ENCODE assay signal across 8 cellular contexts in genomic region chr17:4956493-4957061, GRCh38. TPM values are rescaled to one million over a fixed set of nuclear protein-coding genes. Genes with fewer than 3 reads are reported as not detected.
A peak's percentile ranks its signal among the peaks of the same experiment; 100 is the strongest.
DNase-seq lines count a peak whose midpoint lies in the region; ATAC-seq and TF ChIP-seq lines count a peak whose summit lies in the region.

No MANE protein-coding gene starts in this region.

- no peaks in the 10 kb centered on the region for H3K9me3 ChIP-seq in gastrocnemius medialis

- TF ChIP-seq CTCF in GM12872 (IDR thresholded peaks at IDR 0.05; ENCODE audit: insufficient read depth, low read depth, low read length) (peak; percentile 37; the same call in 2 of the 3 replicates), brain microvascular endothelial cell (IDR thresholded peaks at IDR 0.05; ENCODE audit: low read depth, low read length, missing control alignments) (peak; percentile 39), gastrocnemius medialis (IDR thresholded peaks at IDR 0.05 in 4 of 5, conservative IDR thresholded peaks at IDR 0.05 in 1 of 5) (peak in 2 of 5 experiments; percentile 16 to 37)

- TF ChIP-seq POLR2A in gastrocnemius medialis (IDR thresholded peaks at IDR 0.05) = no peak

- peaks cover 14% of the 10 kb centered on the region for H3K36me3 ChIP-seq in brain microvascular endothelial cell (replicated peaks)
- peaks cover 0 to 29% of the 10 kb centered on the region in 2 donors for H3K36me3 ChIP-seq in gastrocnemius medialis

- H3K4me1 ChIP-seq in gastrocnemius medialis = peaks cover 34 to 53% of the 10 kb centered on the region in 2 donors

- ATAC-seq in gastrocnemius medialis (no peak), HG03280 (IDR thresholded peaks at IDR 0.05; ENCODE audit: unreplicated experiment) (no peak)

- H3K27me3 ChIP-seq in brain microvascular endothelial cell (replicated peaks) (no peaks in the 10 kb centered on the region), gastrocnemius medialis (no peaks in the 10 kb centered on the region)

- no peak overlapping the region for H3K27ac ChIP-seq in brain microvascular endothelial cell
- peak overlapping the region; percentile 96 to 100 (median 98) for H3K27ac ChIP-seq in gastrocnemius medialis

- DNase-seq in SK-MEL-5 (ENCODE audit: low read depth, low spot score) (peak; percentile 67), brain microvascular endothelial cell (no peak), gastrocnemius medialis (no peak), ureter (ENCODE audit: low spot score) (no peak), NCI-H187 (lab: John Stamatoyannopoulos, UW) (no peak), GM03348 (ENCODE audit: low spot score) (no peak)

- H3K4me3 ChIP-seq in brain microvascular endothelial cell (ENCODE audit: low read depth, low read length) (no peak overlapping the region), gastrocnemius medialis (no peak overlapping the region)

- intact Hi-C loops in gastrocnemius medialis (cut with DNase I; ENCODE audit: low total_unique reads) = no loop called here

- in situ Hi-C loops in SK-MEL-5 (cut with HindIII; ENCODE audit: low pct_unique_long_range_greater_than_20kb, low sequenced_read_pairs) = no loop called here
- in situ Hi-C loops in brain microvascular endothelial cell (cut with HindIII; ENCODE audit: low pct_ligation_motif_present, low sequenced_read_pairs) = no loop called here
- in situ Hi-C loops in gastrocnemius medialis (cut with MboI; ENCODE audit: low sequenced_read_pairs in 4 of 4) = no loop called here

RNA-seq across cellular contexts. Expression of gene ENO3, which starts 5.7 kb away (rescaled TPM):
- 3.6 and 4.3 TPM in 2 replicates for total RNA-seq in SK-MEL-5 (2014; rRNA removed; shearing (Covaris generic))
- 4.0 and 6.6 TPM in 2 replicates for polyA plus RNA-seq in SK-MEL-5 (2015; cell fraction: cytosol; rRNA removed)
- polyA plus RNA-seq in SK-MEL-5 (2015; cell fraction: nucleus; rRNA removed) = 99.7 and 106 TPM in 2 replicates
- total RNA-seq in gastrocnemius medialis = 1,000 to 10,000 TPM; 1,434 to 5,473 (median 3,204) TPM
- 6.2 TPM for total RNA-seq in ureter

RNA-seq across cellular contexts. Expression of gene PFN1, which starts 8.2 kb away (rescaled TPM):
- 714 and 787 TPM in 2 replicates for total RNA-seq in SK-MEL-5 (2014; rRNA removed; shearing (Covaris generic))
- 1,452 and 1,839 TPM in 2 replicates for polyA plus RNA-seq in SK-MEL-5 (2015; cell fraction: cytosol; rRNA removed)
- 277 and 295 TPM in 2 replicates for polyA plus RNA-seq in SK-MEL-5 (2015; cell fraction: nucleus; rRNA removed)
- 100 to 1,000 TPM; 304 to 750 (median 599) TPM for total RNA-seq in gastrocnemius medialis
- 598 TPM for total RNA-seq in ureter

RNA-seq across cellular contexts. Expression of gene SPAG7, which starts 11.0 kb away (rescaled TPM):
- 41.6 and 55.3 TPM in 2 replicates for total RNA-seq in SK-MEL-5 (2014; rRNA removed; shearing (Covaris generic))
- polyA plus RNA-seq in SK-MEL-5 (2015; cell fraction: cytosol; rRNA removed) = 42.9 and 43.0 TPM in 2 replicates
- 33.6 and 37.1 TPM in 2 replicates for polyA plus RNA-seq in SK-MEL-5 (2015; cell fraction: nucleus; rRNA removed)
- 100 to 1,000 TPM in 1 of 4 donors, 10 to 100 TPM in 3; 78.6 to 114 (median 91.0) TPM for total RNA-seq in gastrocnemius medialis
- total RNA-seq in ureter = 66.4 TPM

RNA-seq across cellular contexts. Expression of gene RNF167, which starts 16.5 kb away (rescaled TPM):
- total RNA-seq in SK-MEL-5 (2014; rRNA removed; shearing (Covaris generic)) = 30.6 and 38.3 TPM in 2 replicates
- polyA plus RNA-seq in SK-MEL-5 (2015; cell fraction: cytosol; rRNA removed) = 113 and 132 TPM in 2 replicates
- 72.5 and 97.8 TPM in 2 replicates for polyA plus RNA-seq in SK-MEL-5 (2015; cell fraction: nucleus; rRNA removed)
- total RNA-seq in gastrocnemius medialis (10 to 100 TPM; 51.2 to 99.5 (median 75.2) TPM), ureter (129 TPM)

RNA-seq across cellular contexts. Expression of gene SLC25A11, which starts 16.7 kb away (rescaled TPM):
- 115 and 129 TPM in 2 replicates for total RNA-seq in SK-MEL-5 (2014; rRNA removed; shearing (Covaris generic))
- polyA plus RNA-seq in SK-MEL-5 (2015; cell fraction: cytosol; rRNA removed) = 131 and 165 TPM in 2 replicates
- 63.2 and 67.9 TPM in 2 replicates for polyA plus RNA-seq in SK-MEL-5 (2015; cell fraction: nucleus; rRNA removed)
- total RNA-seq in gastrocnemius medialis = 100 to 1,000 TPM in 2 of 4 donors, 10 to 100 TPM in 2; 52.6 to 106 (median 81.7) TPM
- 62.0 TPM for total RNA-seq in ureter

Comparison
In these comparisons a context has a peak if more than half of its experiments do, and no peak if none do; other contexts are left out.
1. RNA of gene ENO3, which starts 5.7 kb away (total RNA-seq): 1,434 to 5,473 TPM in gastrocnemius medialis; 6.2 TPM in ureter (single experiment) and 3.6 to 4.3 TPM in SK-MEL-5; every median in the first group is over 100 times any median in the second.